In genomic region chr1:234698624-234699023, GRCh38 we compare ENCODE assay signal across 1 cellular context.
TF ChIP-seq lines count a peak whose summit lies in the region.

No MANE protein-coding gene starts in this region.

TF ChIP-seq in HepG2, 621 proteins besides CTCF, POLR2A, EP300 and RAD21 (continued from another document):
- TF ChIP-seq HOMEZ (CRISPR knock-in tag; IDR thresholded peaks at IDR 0.05; ENCODE audit: low read depth) (no peak), HOXA3 (CRISPR knock-in tag; IDR thresholded peaks at IDR 0.05) (no peak)
